9 cellular contexts compared by ENCODE assay signal in the genomic region with DNA sequence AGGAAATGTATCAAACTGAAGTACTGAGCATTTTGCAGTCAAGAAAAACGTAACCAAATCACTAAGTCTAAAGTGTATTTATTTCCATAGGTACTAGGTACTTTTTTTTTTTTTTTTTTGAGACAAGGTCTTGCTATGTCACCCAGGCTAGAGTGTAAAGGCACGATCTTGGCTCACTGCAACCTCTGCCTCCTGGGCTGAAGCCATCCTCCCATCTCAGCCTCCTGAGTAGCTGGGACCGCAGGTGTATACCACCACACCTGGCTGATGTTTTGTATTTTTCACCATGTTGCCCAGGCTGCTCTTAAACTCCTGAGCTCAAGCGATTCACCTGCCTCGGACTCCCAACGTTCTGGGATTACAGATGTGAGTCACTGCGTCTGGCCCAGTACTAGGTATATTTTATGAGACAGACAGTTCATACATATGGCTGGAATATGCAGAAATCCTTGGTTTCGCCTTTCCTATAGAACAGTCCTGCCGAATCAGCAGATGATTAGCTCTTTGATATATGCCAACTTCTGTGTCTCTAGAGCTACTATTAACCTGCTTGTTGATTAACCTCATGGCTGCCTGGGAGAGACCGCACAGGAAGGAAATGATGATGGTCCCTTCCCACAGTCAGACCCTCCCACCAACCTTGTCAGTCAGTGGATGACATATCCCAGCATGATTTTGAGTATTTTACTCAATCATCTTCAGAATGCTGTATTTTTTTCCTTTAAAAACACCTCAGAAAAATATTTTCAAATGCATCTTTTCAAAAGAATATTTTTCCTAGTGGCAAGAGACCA. TPM values are rescaled to one million over a fixed set of nuclear protein-coding genes. Genes with fewer than 3 reads are reported as not detected.
A peak's percentile ranks its signal among the peaks of the same experiment; 100 is the strongest.
DNase-seq lines count a peak whose midpoint lies in the region; ATAC-seq and TF ChIP-seq lines count a peak whose summit lies in the region.
"Had no signal": no experiment of that assay in that cellular context is flagged by ENCODE, and none has a peak within 500 bp of the region (broad histone marks: within the 10 kb centered on the region; RNA-seq: fewer than 3 reads in every experiment).

No MANE protein-coding gene starts in this region.

- H3K27ac ChIP-seq in naive thymus-derived CD4-positive, alpha-beta T cell (ENCODE audit: low read depth, low read length), result no peak overlapping the region
- no peak overlapping the region for H3K27ac ChIP-seq in uterus

- peaks cover 0 to 4% (median 0%) of the 10 kb centered on the region in 11 donors for H3K9me3 Mint-ChIP-seq in naive thymus-derived CD4-positive, alpha-beta T cell

- intact Hi-C loops in naive thymus-derived CD4-positive, alpha-beta T cell (cut with micrococcal nuclease), result loop anchor here in 1 of 2 donors (1.0 kb wide), 1 partner anchor 31 kb away; no protein-coding TSS in a partner anchor
- intact Hi-C loops in uterus (cut with DNase I; ENCODE audit: low total_unique reads), result no loop called here

- peaks cover 0 to 23% (median 0%) of the 10 kb centered on the region in 3 experiments for H3K36me3 ChIP-seq in naive thymus-derived CD4-positive, alpha-beta T cell (ENCODE audit: control insufficient read depth in 2 of 3, insufficient read depth in 3 of 3, low read length in 3 of 3)
- no peaks in the 10 kb centered on the region for H3K36me3 ChIP-seq in uterus

- no peak for TF ChIP-seq CTCF in uterus (IDR thresholded peaks at IDR 0.05)

- POLR2A ChIA-PET in naive thymus-derived CD4-positive, alpha-beta T cell (lab: Charles Lee), result interaction anchor here (0.8 to 1.2 kb wide), 2 partner anchors 10 to 19 kb away, joined by 3 to 4 read pairs; no protein-coding TSS in a partner anchor

- H3K27me3 Mint-ChIP-seq in T-helper 17 cell, result no peaks in the 10 kb centered on the region
- H3K27me3 Mint-ChIP-seq in naive thymus-derived CD4-positive, alpha-beta T cell, result no peaks in the 10 kb centered on the region

- H3K9me3 ChIP-seq in T-helper 17 cell (ENCODE audit: control insufficient read depth, low read length, poor library complexity, severe bottlenecking) (no peaks in the 10 kb centered on the region), uterus (no peaks in the 10 kb centered on the region)
- H3K9me3 ChIP-seq in naive thymus-derived CD4-positive, alpha-beta T cell (ENCODE audit: control insufficient read depth in 2 of 3, low read length in 3 of 3), result no peaks in the 10 kb centered on the region

- peaks cover 15 to 20% of the 10 kb centered on the region in 2 donors for H3K4me1 ChIP-seq in naive thymus-derived CD4-positive, alpha-beta T cell (ENCODE audit: control insufficient read depth in 2 of 2, insufficient read depth in 2 of 2, low read length in 2 of 2)
- H3K4me1 ChIP-seq in uterus, result no peaks in the 10 kb centered on the region

- peaks cover 39% of the 10 kb centered on the region for H3K4me1 Mint-ChIP-seq in T-helper 17 cell
- H3K4me1 Mint-ChIP-seq in naive thymus-derived CD4-positive, alpha-beta T cell, result peaks cover 34 to 68% (median 64%) of the 10 kb centered on the region in 7 donors

- DNase-seq in T-helper 17 cell (peak; percentile 22 to 55 (median 28)), erythroblast (lab: John Stamatoyannopoulos, UW) (no peak), uterus (no peak)
- DNase-seq in activated T-cell treated with anti-CD3 and anti-CD28 coated beads, Interleukin-2, amount 50 U/mL, for 1 hour, result peak; percentile 57
- DNase-seq in naive thymus-derived CD4-positive, alpha-beta T cell, result peak in 8 of 9 donors; percentile 46 to 75 (median 64)
- DNase-seq in stimulated activated naive CD4-positive, alpha-beta T cell treated with Interleukin-2 at 50 U/mL for 16 hours (lab: John Stamatoyannopoulos, UW), result peak; percentile 46
- DNase-seq: IMR-90 had no signal

- H3K4me3 ChIP-seq in naive thymus-derived CD4-positive, alpha-beta T cell (ENCODE audit: low read length), result no peak overlapping the region
- no peak overlapping the region for H3K4me3 ChIP-seq in uterus

- TF ChIP-seq POLR2A in erythroblast (IDR thresholded peaks at IDR 0.05; ENCODE audit: low read length) (no peak), uterus (IDR thresholded peaks at IDR 0.05) (no peak)

- peak overlapping the region; percentile 88 for H3K27ac Mint-ChIP-seq in T-helper 17 cell
- H3K27ac Mint-ChIP-seq in naive thymus-derived CD4-positive, alpha-beta T cell, result peak overlapping the region; percentile 26 to 90 (median 73)

- peaks cover 15% of the 10 kb centered on the region for H3K36me3 Mint-ChIP-seq in T-helper 17 cell (ENCODE audit: low read depth)
- H3K36me3 Mint-ChIP-seq in naive thymus-derived CD4-positive, alpha-beta T cell, result peaks cover 18 to 51% (median 35%) of the 10 kb centered on the region in 5 donors

- CTCF ChIA-PET in naive thymus-derived CD4-positive, alpha-beta T cell (lab: Charles Lee), result interaction anchor here (1.0 to 1.2 kb wide), 2 partner anchors 9 to 85 kb away, joined by 3 to 4 read pairs; no protein-coding TSS in a partner anchor

- H3K4me3 Mint-ChIP-seq in T-helper 17 cell, result peak overlapping the region; percentile 82
- H3K4me3 Mint-ChIP-seq in naive thymus-derived CD4-positive, alpha-beta T cell, result peak overlapping the region; percentile 45 to 78 (median 68)

- ATAC-seq in T-helper 17 cell (peak; percentile 100), GM21576 (IDR thresholded peaks at IDR 0.05; ENCODE audit: unreplicated experiment) (no peak), GM19023 (IDR thresholded peaks at IDR 0.05; ENCODE audit: unreplicated experiment) (no peak)
- ATAC-seq in naive thymus-derived CD4-positive, alpha-beta T cell, result peak; percentile 97

- no peaks in the 10 kb centered on the region for H3K27me3 ChIP-seq in naive thymus-derived CD4-positive, alpha-beta T cell (ENCODE audit: control insufficient read depth in 2 of 2, insufficient read depth in 2 of 2, low read length in 2 of 2)
- H3K27me3 ChIP-seq in uterus, result no peaks in the 10 kb centered on the region

RNA-seq across cellular contexts. Expression of gene TMOD3, which starts 32.3 kb away (rescaled TPM):
- total RNA-seq in T-helper 17 cell (10 to 100 TPM; 48.1 to 58.1 TPM), uterus (10 to 100 TPM; 10.5 to 49.6 (median 37.1) TPM)
- total RNA-seq in naive thymus-derived CD4-positive, alpha-beta T cell, result 10 to 100 TPM; 46.5 to 75.9 (median 50.4) TPM
- 10 to 100 TPM; 25.5 to 25.6 TPM for polyA plus RNA-seq in naive thymus-derived CD4-positive, alpha-beta T cell

Comparison
In these comparisons a context has a peak if more than half of its experiments do, and no peak if none do; other contexts are left out.
1. ATAC-seq: peak in T-helper 17 cell (single experiment) and naive thymus-derived CD4-positive, alpha-beta T cell (single experiment); none in GM21576 (single experiment) and GM19023 (single experiment).
2. DNase-seq: peak in T-helper 17 cell (3 of 3), activated T-cell treated with anti-CD3 and anti-CD28 coated beads, Interleukin-2, amount 50 U/mL, for 1 hour (single experiment), naive thymus-derived CD4-positive, alpha-beta T cell (8 of 9) and stimulated activated naive CD4-positive, alpha-beta T cell treated with Interleukin-2 at 50 U/mL for 16 hours (single experiment); none in erythroblast (0 of 2) and uterus (0 of 2).